Comparison of ENCODE assay signal across 1 cellular context in the genomic region with DNA sequence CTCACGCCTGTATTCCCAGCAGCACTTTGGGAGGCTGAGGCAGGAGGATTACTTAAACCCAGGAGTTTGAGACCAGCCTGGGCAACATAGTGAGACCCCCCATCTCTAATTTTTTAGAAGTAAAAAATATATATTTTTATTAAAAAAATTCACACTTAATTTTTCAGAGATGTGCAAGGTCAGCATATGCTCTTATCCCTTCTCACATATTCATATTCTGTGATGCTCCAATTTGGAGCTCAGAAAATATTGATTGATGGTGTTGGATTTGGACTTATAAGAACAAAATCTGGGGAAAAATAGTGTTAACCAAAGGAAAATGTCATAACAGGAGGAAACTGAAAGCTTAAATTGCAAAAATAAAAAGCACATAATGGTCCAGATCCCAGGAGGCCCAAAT.
TF ChIP-seq lines count a peak whose summit lies in the region.

No MANE protein-coding gene starts in this region.

TF ChIP-seq in HepG2, 621 proteins besides CTCF, POLR2A, EP300 and RAD21:
- peak; percentile 61 for TF ChIP-seq MAFF (IDR thresholded peaks at IDR 0.05; ENCODE audit: low read depth, low read length)
- peak; percentile 54 to 82 for TF ChIP-seq MAFK (conservative IDR thresholded peaks at IDR 0.05 in 1 of 2, IDR thresholded peaks at IDR 0.05 in 1 of 2; ENCODE audit: low read length in 2 of 2)
- TF ChIP-seq ZNF335 (CRISPR knock-in tag; IDR thresholded peaks at IDR 0.05) = no peak
- no peak for TF ChIP-seq PHF20 (CRISPR knock-in tag; IDR thresholded peaks at IDR 0.05)
